ENCODE assay signal across 18 cellular contexts in genomic region chr2:176239016-176239415, GRCh38. TPM values are rescaled to one million over a fixed set of nuclear protein-coding genes. Genes with fewer than 3 reads are reported as not detected.
DNase-seq lines count a peak whose midpoint lies in the region; ATAC-seq and TF ChIP-seq lines count a peak whose summit lies in the region.
"Had no signal": no experiment of that assay in that cellular context is flagged by ENCODE, and none has a peak within 500 bp of the region (broad histone marks: within the 10 kb centered on the region; RNA-seq: fewer than 3 reads in every experiment).

No MANE protein-coding gene starts in this region.

- DNase-seq in SJCRH30 (peak; percentile 52 to 75), dedifferentiated amniotic fluid mesenchymal stem cell (ENCODE audit: extremely low spot score) (peak; percentile 6), renal cortical epithelial cell (ENCODE audit: low read depth) (peak; percentile 6)
- no peak for DNase-seq in CD4-positive, alpha-beta T cell
- DNase-seq in activated CD4-positive, CD25-positive, alpha-beta regulatory T cell (lab: John Stamatoyannopoulos, UW) = no peak
- DNase-seq: ACHN; BE2C; C1 segment of cervical spinal cord; Caco-2; CD4-positive, CD25-positive, alpha-beta regulatory T cell; DMS79 treated with DMSO at 0.1 percent for 48 hours; GF-D8; GM23248 had no signal

- no peak overlapping the region; the same call in 1 of the 2 replicates for H3K27ac ChIP-seq in SJCRH30
- H3K27ac ChIP-seq in CD4-positive, alpha-beta T cell (ENCODE audit: low read depth, low read length) = no peak overlapping the region
- H3K27ac ChIP-seq: GM23248, HL-60 had no signal

- ATAC-seq in GM19351 (IDR thresholded peaks at IDR 0.05; ENCODE audit: unreplicated experiment) = no peak
- ATAC-seq in CD4-positive, alpha-beta T cell (ENCODE audit: poor library complexity) = no peak

- CTCF ChIA-PET in CD4-positive, alpha-beta T cell (lab: Charles Lee) = no interaction called here

- no peaks in the 10 kb centered on the region for H3K9me3 Mint-ChIP-seq in CD4-positive, alpha-beta T cell

- no peaks in the 10 kb centered on the region for H3K27me3 ChIP-seq in SJCRH30
- peaks cover 8% of the 10 kb centered on the region for H3K27me3 ChIP-seq in CD4-positive, alpha-beta T cell (ENCODE audit: control insufficient read depth, insufficient read depth, low read length)
- H3K27me3 ChIP-seq: BE2C had no signal

- H3K4me3 ChIP-seq in SJCRH30 = no peak overlapping the region
- H3K4me3 ChIP-seq: GM23248, HAP-1 had no signal

- TF ChIP-seq CTCF in CD4-positive, alpha-beta T cell (IDR thresholded peaks at IDR 0.05) = no peak

- no peaks in the 10 kb centered on the region for H3K4me1 Mint-ChIP-seq in CD4-positive, alpha-beta T cell (ENCODE audit: low read depth)
- H3K4me1 Mint-ChIP-seq: CD4-positive, CD25-positive, alpha-beta regulatory T cell had no signal

- intact Hi-C loops in CD4-positive, alpha-beta T cell (cut with DNase I, micrococcal nuclease) = no loop called here

- H3K27ac Mint-ChIP-seq in CD4-positive, alpha-beta T cell = no peak overlapping the region
- H3K27ac Mint-ChIP-seq: CD4-positive, CD25-positive, alpha-beta regulatory T cell had no signal

- H3K4me3 Mint-ChIP-seq in CD4-positive, alpha-beta T cell = no peak overlapping the region
- H3K4me3 Mint-ChIP-seq: CD4-positive, CD25-positive, alpha-beta regulatory T cell had no signal

- H3K36me3 ChIP-seq in SJCRH30 = no peaks in the 10 kb centered on the region
- H3K36me3 ChIP-seq: BE2C, HAP-1 had no signal

- POLR2A ChIA-PET in CD4-positive, alpha-beta T cell (lab: Charles Lee) = no interaction called here

- H3K27me3 Mint-ChIP-seq in CD4-positive, alpha-beta T cell = peaks cover 52% of the 10 kb centered on the region

- peaks cover 9% of the 10 kb centered on the region for H3K4me1 ChIP-seq in SJCRH30
- H3K4me1 ChIP-seq: BE2C, Caco-2 had no signal

- no peaks in the 10 kb centered on the region for H3K9me3 ChIP-seq in SJCRH30 (replicated peaks)
- H3K9me3 ChIP-seq in CD4-positive, alpha-beta T cell (ENCODE audit: control insufficient read depth, low read length) = no peaks in the 10 kb centered on the region
- H3K9me3 ChIP-seq: BE2C, Caco-2, HAP-1 had no signal

- H3K36me3 Mint-ChIP-seq in CD4-positive, alpha-beta T cell (ENCODE audit: low read depth) = no peaks in the 10 kb centered on the region
- H3K36me3 Mint-ChIP-seq: CD4-positive, CD25-positive, alpha-beta regulatory T cell had no signal

RNA-seq across cellular contexts. Expression of gene MTX2, which starts 30.2 kb away (rescaled TPM):
- total RNA-seq in SJCRH30 (2014; rRNA removed; shearing (Covaris generic)) = 38.0 and 39.3 TPM in 2 replicates
- 35.3 and 40.7 TPM in 2 replicates for total RNA-seq in renal cortical epithelial cell
- total RNA-seq in CD4-positive, alpha-beta T cell = 1 to 10 TPM; 5.0 to 5.2 TPM

RNA-seq across cellular contexts. Expression of gene HOXD1, which starts 50.5 kb away (rescaled TPM):
- 0.06 TPM in 1 of 2 replicates, not detected in the other for total RNA-seq in SJCRH30 (2014; rRNA removed; shearing (Covaris generic))
- 4.2 and 15.7 TPM in 2 replicates for total RNA-seq in renal cortical epithelial cell
- not detected for total RNA-seq in CD4-positive, alpha-beta T cell
- total RNA-seq: Caco-2; CD4-positive, CD25-positive, alpha-beta regulatory T cell; H4; HT1080 had no signal

Comparison
In these comparisons a context has a peak if more than half of its experiments do, and no peak if none do; other contexts are left out.
1. DNase-seq: peak in SJCRH30 (2 of 2), dedifferentiated amniotic fluid mesenchymal stem cell (single experiment) and renal cortical epithelial cell (single experiment); none in CD4-positive, alpha-beta T cell (0 of 10) and activated CD4-positive, CD25-positive, alpha-beta regulatory T cell (0 of 4).